8 cellular contexts compared by ENCODE assay signal in genomic region chr12:6697584-6698351, GRCh38. TPM values are rescaled to one million over a fixed set of nuclear protein-coding genes. Genes with fewer than 3 reads are reported as not detected.
DNase-seq lines count a peak whose midpoint lies in the region; ATAC-seq and TF ChIP-seq lines count a peak whose summit lies in the region.

No MANE protein-coding gene starts in this region.

- CTCF ChIA-PET in naive thymus-derived CD4-positive, alpha-beta T cell (lab: Charles Lee), result interaction anchor here (0.6 to 0.7 kb wide), 3 partner anchors 20 to 448 kb away, joined by 3 to 5 read pairs (median 3); no protein-coding TSS in a partner anchor

- peaks cover 5 to 8% of the 10 kb centered on the region in 2 donors for H3K4me1 ChIP-seq in naive thymus-derived CD4-positive, alpha-beta T cell (ENCODE audit: control insufficient read depth in 2 of 2, insufficient read depth in 2 of 2, low read length in 2 of 2)
- H3K4me1 ChIP-seq in gastroesophageal sphincter, result peaks cover 0 to 19% (median 14%) of the 10 kb centered on the region in 3 donors

- no peak for TF ChIP-seq POLR2A in gastroesophageal sphincter (IDR thresholded peaks at IDR 0.05)

- TF ChIP-seq EP300 in gastroesophageal sphincter (IDR thresholded peaks at IDR 0.05), result no peak

- DNase-seq in AG10803 (ENCODE audit: low read depth) (peak; percentile 62), GM03348 (ENCODE audit: low spot score) (peak; percentile 86), NCI-H446 treated with DMSO at 0.1 percent for 48 hours (lab: John Stamatoyannopoulos, UW) (peak; percentile 24)
- no peak for DNase-seq in central memory CD8-positive, alpha-beta T cell (ENCODE audit: low spot score in 2 of 2)
- DNase-seq in naive thymus-derived CD4-positive, alpha-beta T cell, result no peak

- H3K9me3 Mint-ChIP-seq in central memory CD8-positive, alpha-beta T cell, result no peaks in the 10 kb centered on the region
- H3K9me3 Mint-ChIP-seq in naive thymus-derived CD4-positive, alpha-beta T cell, result peaks cover 0 to 3% (median 0%) of the 10 kb centered on the region in 11 donors

- H3K27ac ChIP-seq in naive thymus-derived CD4-positive, alpha-beta T cell (ENCODE audit: low read depth, low read length), result no peak overlapping the region
- H3K27ac ChIP-seq in gastroesophageal sphincter, result no peak overlapping the region

- intact Hi-C loops in naive thymus-derived CD4-positive, alpha-beta T cell (cut with micrococcal nuclease), result no loop called here

- peaks cover 2% of the 10 kb centered on the region for H3K36me3 Mint-ChIP-seq in central memory CD8-positive, alpha-beta T cell (ENCODE audit: insufficient read depth)
- H3K36me3 Mint-ChIP-seq in naive thymus-derived CD4-positive, alpha-beta T cell, result peaks cover 0 to 2% (median 0%) of the 10 kb centered on the region in 5 donors

- no peaks in the 10 kb centered on the region for H3K36me3 ChIP-seq in naive thymus-derived CD4-positive, alpha-beta T cell (ENCODE audit: control insufficient read depth in 2 of 3, insufficient read depth in 3 of 3, low read length in 3 of 3)
- H3K36me3 ChIP-seq in gastroesophageal sphincter, result no peaks in the 10 kb centered on the region

- no peaks in the 10 kb centered on the region for H3K9me3 ChIP-seq in naive thymus-derived CD4-positive, alpha-beta T cell (ENCODE audit: control insufficient read depth in 2 of 3, low read length in 3 of 3)
- H3K9me3 ChIP-seq in gastroesophageal sphincter, result no peaks in the 10 kb centered on the region

- ATAC-seq in central memory CD8-positive, alpha-beta T cell (replicated peaks; ENCODE audit: extremely low read depth, poor library complexity, severe bottlenecking), result peak; percentile 22
- peak; percentile 25 for ATAC-seq in naive thymus-derived CD4-positive, alpha-beta T cell
- ATAC-seq in HG02759 (IDR thresholded peaks at IDR 0.05; ENCODE audit: unreplicated experiment) (no peak), gastroesophageal sphincter (no peak), HG02884 (IDR thresholded peaks at IDR 0.05; ENCODE audit: unreplicated experiment) (no peak)

- TF ChIP-seq CTCF in AG10803 (conservative IDR thresholded peaks at IDR 0.05; ENCODE audit: low read length), result peak; percentile 78
- peak in 1 of 4 experiments; percentile 27 for TF ChIP-seq CTCF in gastroesophageal sphincter (IDR thresholded peaks at IDR 0.05)

- POLR2A ChIA-PET in naive thymus-derived CD4-positive, alpha-beta T cell (lab: Charles Lee), result interaction anchor here (2.8 kb wide), 1 partner anchor 26 kb away, joined by 16 read pairs; the partner anchor contains the start of gene COPS7A

- H3K27ac Mint-ChIP-seq in central memory CD8-positive, alpha-beta T cell (ENCODE audit: low read depth), result no peak overlapping the region
- peak overlapping the region in 2 of 9 donors; percentile 24 to 51 for H3K27ac Mint-ChIP-seq in naive thymus-derived CD4-positive, alpha-beta T cell

- H3K27me3 ChIP-seq in naive thymus-derived CD4-positive, alpha-beta T cell (ENCODE audit: control insufficient read depth in 2 of 2, insufficient read depth in 2 of 2, low read length in 2 of 2), result peaks cover 0 to 6% of the 10 kb centered on the region in 2 donors
- H3K27me3 ChIP-seq in gastroesophageal sphincter, result peaks cover 86% of the 10 kb centered on the region

- peaks cover 9% of the 10 kb centered on the region for H3K4me1 Mint-ChIP-seq in central memory CD8-positive, alpha-beta T cell
- peaks cover 9 to 39% (median 28%) of the 10 kb centered on the region in 7 donors for H3K4me1 Mint-ChIP-seq in naive thymus-derived CD4-positive, alpha-beta T cell

- H3K4me3 ChIP-seq in AG10803 (ENCODE audit: low read length) (no peak overlapping the region), gastroesophageal sphincter (no peak overlapping the region)
- no peak overlapping the region for H3K4me3 ChIP-seq in naive thymus-derived CD4-positive, alpha-beta T cell (ENCODE audit: low read length)

- H3K27me3 Mint-ChIP-seq in central memory CD8-positive, alpha-beta T cell, result peaks cover 42% of the 10 kb centered on the region
- H3K27me3 Mint-ChIP-seq in naive thymus-derived CD4-positive, alpha-beta T cell, result peaks cover 0 to 47% (median 29%) of the 10 kb centered on the region in 5 donors

- no peak overlapping the region for H3K4me3 Mint-ChIP-seq in central memory CD8-positive, alpha-beta T cell
- H3K4me3 Mint-ChIP-seq in naive thymus-derived CD4-positive, alpha-beta T cell, result peak overlapping the region in 1 of 10 donors; percentile 25

- 60 to 75% methylated on average over 1 to 10 of the region's 17 CpGs for WGBS in gastroesophageal sphincter (ENCODE audit: low coverage in 1 of 2), 2 donors

RNA-seq across cellular contexts. Expression of gene PIANP, which starts 2.8 kb away (rescaled TPM):
- 1 to 10 TPM in 3 of 5 experiments, under 1 TPM in 1, not detected in 1; 0.64 to 1.7 (median 1.2) TPM for total RNA-seq in naive thymus-derived CD4-positive, alpha-beta T cell
- polyA plus RNA-seq in naive thymus-derived CD4-positive, alpha-beta T cell, result under 1 TPM; 0.22 to 0.53 TPM
- 1 to 10 TPM in 1 of 4 donors, under 1 TPM in 3; 0.46 to 1.2 (median 0.73) TPM for total RNA-seq in gastroesophageal sphincter

RNA-seq across cellular contexts. Expression of gene ZNF384, which starts 8.6 kb away (rescaled TPM):
- total RNA-seq in naive thymus-derived CD4-positive, alpha-beta T cell, result 10 to 100 TPM; 62.8 to 98.2 (median 85.4) TPM
- polyA plus RNA-seq in naive thymus-derived CD4-positive, alpha-beta T cell, result 10 to 100 TPM; 23.8 to 36.8 TPM
- total RNA-seq in gastroesophageal sphincter, result 10 to 100 TPM; 26.1 to 57.5 (median 43.6) TPM

RNA-seq across cellular contexts. Expression of gene COPS7A, which starts 26.1 kb away (rescaled TPM):
- total RNA-seq in naive thymus-derived CD4-positive, alpha-beta T cell, result 10 to 100 TPM; 21.9 to 38.7 (median 30.1) TPM
- polyA plus RNA-seq in naive thymus-derived CD4-positive, alpha-beta T cell, result 10 to 100 TPM; 43.0 to 48.0 TPM
- total RNA-seq in gastroesophageal sphincter, result 10 to 100 TPM; 54.4 to 69.5 (median 55.4) TPM

RNA-seq across cellular contexts. Expression of gene ING4, which starts 34.8 kb away (rescaled TPM):
- total RNA-seq in naive thymus-derived CD4-positive, alpha-beta T cell, result 100 to 1,000 TPM in 1 of 5 experiments, 10 to 100 TPM in 4; 33.1 to 101 (median 39.6) TPM
- polyA plus RNA-seq in naive thymus-derived CD4-positive, alpha-beta T cell, result 100 to 1,000 TPM; 103 to 106 TPM
- total RNA-seq in gastroesophageal sphincter, result 10 to 100 TPM; 43.2 to 63.8 (median 54.3) TPM

RNA-seq across cellular contexts. Expression of gene ACRBP, which starts 50.5 kb away (rescaled TPM):
- total RNA-seq in naive thymus-derived CD4-positive, alpha-beta T cell, result 10 to 100 TPM in 2 of 5 experiments, 1 to 10 TPM in 3; 2.3 to 23.0 (median 6.6) TPM
- 1 to 10 TPM in 1 of 2 donors, under 1 TPM in 1; 0.27 to 1.1 TPM for polyA plus RNA-seq in naive thymus-derived CD4-positive, alpha-beta T cell
- total RNA-seq in gastroesophageal sphincter, result 1 to 10 TPM in 2 of 4 donors, under 1 TPM in 1, not detected in 1; 0.81 to 3.2 (median 2.4) TPM

Comparison
In these comparisons a context has a peak if more than half of its experiments do, and no peak if none do; other contexts are left out.
1. DNase-seq: peak in AG10803 (single experiment), GM03348 (single experiment) and NCI-H446 treated with DMSO at 0.1 percent for 48 hours (single experiment); none in central memory CD8-positive, alpha-beta T cell (0 of 2) and naive thymus-derived CD4-positive, alpha-beta T cell (0 of 9).
2. ATAC-seq: peak in central memory CD8-positive, alpha-beta T cell (single experiment) and naive thymus-derived CD4-positive, alpha-beta T cell (single experiment); none in HG02759 (single experiment), gastroesophageal sphincter (single experiment) and HG02884 (single experiment).